ENCODE assay signal across 30 cellular contexts in genomic region chr5:179459771-179460170, GRCh38.
"Had no signal": no experiment of that assay in that cellular context is flagged by ENCODE, and none has a peak within 500 bp of the region (broad histone marks: within the 10 kb centered on the region; RNA-seq: fewer than 3 reads in every experiment).

No MANE protein-coding gene starts in this region.

- H3K4me1 ChIP-seq: heart left ventricle, left lung, right atrium auricular region, right lobe of liver, thyroid gland, transverse colon, upper lobe of left lung had no signal

- H3K4me2 ChIP-seq: smooth muscle cell had no signal

- H3K4me3 ChIP-seq: heart left ventricle, left lung, lung, mucosa of descending colon, right atrium auricular region, right lobe of liver, smooth muscle cell, thyroid gland, transverse colon, upper lobe of left lung had no signal

- DNase-seq: heart left ventricle; hypothalamus; immature natural killer cell; kidney; left colon; left lung; mesendoderm; midbrain; mucosa of descending colon; naive thymus-derived CD4-positive, alpha-beta T cell; occipital lobe; right lobe of liver; stimulated activated CD4-positive, alpha-beta T cell treated with anti-CD3 and anti-CD28 coated beads, Interleukin-1b, Interleukin-23, amount 100 ng/mL, for 48 hours; stimulated activated CD4-positive, alpha-beta T cell treated with anti-CD3 and anti-CD28 coated beads, Interleukin-2, amount 100 ng/mL, for 48 hours; stimulated activated CD4-positive, alpha-beta T cell treated with anti-CD3 and anti-CD28 coated beads, Interleukin-4, amount 100 ng/mL, for 4 hours; stimulated activated CD8-positive, alpha-beta memory T cell treated with anti-CD3 and anti-CD28 coated beads, Interleukin-4, amount 100 ng/mL, for 48 hours; stimulated activated naive CD4-positive, alpha-beta T cell treated with Interleukin-2 at 50 U/mL for 16 hours; stimulated activated naive CD8-positive, alpha-beta T cell treated with anti-CD3 and anti-CD28 coated beads, Interleukin-15, amount 100 ng/mL, for 72 hours; substantia nigra; thyroid gland; transverse colon had no signal

- H3K9me3 ChIP-seq: neutrophil, right lobe of liver, thyroid gland had no signal

- H3K4me3 Mint-ChIP-seq: immature natural killer cell; naive thymus-derived CD4-positive, alpha-beta T cell; natural killer cell treated with Interleukin-12 subunit alpha and Interleukin-12 subunit beta and Interleukin-15 and Interleukin-18, amount 100 ng/mL, for 72 hours; neural crest cell; stimulated activated memory B cell treated with anti-CD40 and anti-IgM and Interleukin-4, amounts not matched to agents 10 μg/mL and 1 μg/mL and 100 μg/mL, for 72 hours; stimulated activated naive CD8-positive, alpha-beta T cell treated with anti-CD3 and anti-CD28 coated beads, Interleukin-15, amount 100 ng/mL, for 72 hours had no signal

- ATAC-seq: heart left ventricle; left colon; left lung; mucosa of descending colon; naive thymus-derived CD4-positive, alpha-beta T cell; natural killer cell treated with Interleukin-12 subunit alpha and Interleukin-12 subunit beta and Interleukin-15 and Interleukin-18, amount 100 ng/mL, for 72 hours; right lobe of liver; stimulated activated memory B cell treated with anti-CD40 and anti-IgM and Interleukin-4, amounts not matched to agents 10 μg/mL and 1 μg/mL and 100 μg/mL, for 72 hours; stimulated activated naive CD8-positive, alpha-beta T cell treated with anti-CD3 and anti-CD28 coated beads, Interleukin-15, amount 100 ng/mL, for 72 hours had no signal

- H3K27me3 Mint-ChIP-seq: stimulated activated naive CD8-positive, alpha-beta T cell treated with anti-CD3 and anti-CD28 coated beads, Interleukin-15, amount 100 ng/mL, for 72 hours had no signal

- H3K36me3 Mint-ChIP-seq: immature natural killer cell; natural killer cell treated with Interleukin-12 subunit alpha and Interleukin-12 subunit beta and Interleukin-15 and Interleukin-18, amount 100 ng/mL, for 72 hours; stimulated activated memory B cell treated with anti-CD40 and anti-IgM and Interleukin-4, amounts not matched to agents 10 μg/mL and 1 μg/mL and 100 μg/mL, for 72 hours had no signal

- H3K27ac Mint-ChIP-seq: immature natural killer cell; naive thymus-derived CD4-positive, alpha-beta T cell; natural killer cell treated with Interleukin-12 subunit alpha and Interleukin-12 subunit beta and Interleukin-15 and Interleukin-18, amount 100 ng/mL, for 72 hours; progenitor cell of endocrine pancreas; stimulated activated memory B cell treated with anti-CD40 and anti-IgM and Interleukin-4, amounts not matched to agents 10 μg/mL and 1 μg/mL and 100 μg/mL, for 72 hours; stimulated activated naive CD8-positive, alpha-beta T cell treated with anti-CD3 and anti-CD28 coated beads, Interleukin-15, amount 100 ng/mL, for 72 hours had no signal

- H3K4me1 Mint-ChIP-seq: neural crest cell; stimulated activated memory B cell treated with anti-CD40 and anti-IgM and Interleukin-4, amounts not matched to agents 10 μg/mL and 1 μg/mL and 100 μg/mL, for 72 hours; stimulated activated naive CD8-positive, alpha-beta T cell treated with anti-CD3 and anti-CD28 coated beads, Interleukin-15, amount 100 ng/mL, for 72 hours had no signal

- H3K27ac ChIP-seq: heart left ventricle, left lung, neutrophil, right atrium auricular region, right lobe of liver, thyroid gland, transverse colon, upper lobe of left lung had no signal

- H3K27me3 ChIP-seq: heart left ventricle, left lung, neutrophil, right atrium auricular region, right lobe of liver, thyroid gland, transverse colon, upper lobe of left lung had no signal

- H3K36me3 ChIP-seq: heart left ventricle, left lung, neutrophil, right atrium auricular region, right lobe of liver, thyroid gland, transverse colon, upper lobe of left lung had no signal
